28 cellular contexts compared by ENCODE assay signal in genomic region chr4:87382931-87383330, GRCh38. TPM values are rescaled to one million over a fixed set of nuclear protein-coding genes. Genes with fewer than 3 reads are reported as not detected.
DNase-seq lines count a peak whose midpoint lies in the region; ATAC-seq, FAIRE-seq and TF ChIP-seq lines count a peak whose summit lies in the region.
"Had no signal": no experiment of that assay in that cellular context is flagged by ENCODE, and none has a peak within 500 bp of the region (broad histone marks: within the 10 kb centered on the region; RNA-seq: fewer than 3 reads in every experiment).

No MANE protein-coding gene starts in this region.

- H3K9me3 Mint-ChIP-seq in CD14-positive monocyte = peaks cover 0 to 4% (median 0%) of the 10 kb centered on the region in 7 donors
- peaks cover 4% of the 10 kb centered on the region for H3K9me3 Mint-ChIP-seq in CD8-positive, alpha-beta T cell
- peaks cover 11% of the 10 kb centered on the region for H3K9me3 Mint-ChIP-seq in activated naive CD8-positive, alpha-beta T cell treated with anti-CD3 and anti-CD28 coated beads, Interleukin-2, amount 50 U/mL, for 24 hours
- H3K9me3 Mint-ChIP-seq: activated T-helper 2 cell treated with anti-CD3 and anti-CD28 coated beads, Interferon-gamma antibody, Interleukin-2, Interleukin-4, amounts not matched to agents 10 μg/mL and 5 μg/mL and 100 μg/mL, durations not matched to agents 14 hours and 24 hours and 36 hours; T-helper 1 cell treated with Interleukin-12 subunit alpha and Interleukin-12 subunit beta and Interleukin-4 antibody, amounts not matched to agents 30 μg/mL and 1 μg/mL, for 36 hours had no signal

- no peaks in the 10 kb centered on the region for H3K27me3 ChIP-seq in CD8-positive, alpha-beta T cell (ENCODE audit: insufficient read depth, low read length)
- H3K27me3 ChIP-seq in neuron (ENCODE audit: insufficient read depth, low read length) = no peaks in the 10 kb centered on the region
- H3K27me3 ChIP-seq in pancreas = no peaks in the 10 kb centered on the region
- H3K27me3 ChIP-seq: right atrium auricular region, spleen, stomach had no signal

- FAIRE-seq in HTR-8/SVneo (lab: Jason Lieb, UNC) = no peak
- FAIRE-seq in pancreas (lab: Jason Lieb, UNC) = no peak
- FAIRE-seq: islet of Langerhans, TTC549 had no signal

- no peaks in the 10 kb centered on the region for H3K36me3 ChIP-seq in CD8-positive, alpha-beta T cell (ENCODE audit: insufficient read depth, low read length)
- peaks cover 8% of the 10 kb centered on the region for H3K36me3 ChIP-seq in neuron (ENCODE audit: insufficient read depth, low read length)
- peaks cover 0 to 6% (median 0%) of the 10 kb centered on the region in 3 donors for H3K36me3 ChIP-seq in pancreas

- peaks cover 42 to 63% of the 10 kb centered on the region in 2 donors for H3K36me3 Mint-ChIP-seq in CD14-positive monocyte
- H3K36me3 Mint-ChIP-seq in CD8-positive, alpha-beta T cell = peaks cover 55% of the 10 kb centered on the region
- H3K36me3 Mint-ChIP-seq in activated naive CD8-positive, alpha-beta T cell treated with anti-CD3 and anti-CD28 coated beads, Interleukin-2, amount 50 U/mL, for 24 hours (ENCODE audit: low read depth) = peaks cover 17% of the 10 kb centered on the region

- POLR2A ChIA-PET in CD8-positive, alpha-beta T cell (lab: Charles Lee) = interaction anchor here (1.2 to 1.6 kb wide), 2 partner anchors 8 to 39 kb away, joined by 3 to 11 read pairs; partner anchors contain the start of genes HSD17B11 and NUDT9

- ATAC-seq in CD8-positive, alpha-beta T cell = no peak
- ATAC-seq in activated naive CD8-positive, alpha-beta T cell treated with anti-CD3 and anti-CD28 coated beads, Interleukin-2, amount 50 U/mL, for 24 hours = peak; percentile 43
- no peak for ATAC-seq in GM18868 (IDR thresholded peaks at IDR 0.05; ENCODE audit: unreplicated experiment)
- ATAC-seq in pancreas = no peak
- ATAC-seq: Right ventricle myocardium inferior had no signal

- CTCF ChIA-PET in CD8-positive, alpha-beta T cell (lab: Charles Lee) = interaction anchor here (0.9 to 2.0 kb wide), 2 partner anchors 8 to 29 kb away, joined by 3 to 7 read pairs; partner anchors contain the start of gene HSD17B11

- H3K4me3 ChIP-seq in CD8-positive, alpha-beta T cell (ENCODE audit: low read depth, low read length) = no peak overlapping the region
- H3K4me3 ChIP-seq in neuron (ENCODE audit: low read length) (no peak overlapping the region), pancreas (no peak overlapping the region)
- H3K4me3 ChIP-seq: HAP-1, left ventricle myocardium inferior, right atrium auricular region, spleen, stomach had no signal

- intact Hi-C loops in CD14-positive monocyte (cut with micrococcal nuclease) = no loop called here
- intact Hi-C loops in CD8-positive, alpha-beta T cell (cut with DNase I, micrococcal nuclease) = loop anchor here in 1 of 2 experiments (10.0 kb wide), 1 partner anchor 448 kb away; the partner anchor contains the start of gene AFF1
- intact Hi-C loops in pancreas (cut with DNase I) = no loop called here

- peaks cover 39% of the 10 kb centered on the region for H3K4me1 Mint-ChIP-seq in CD14-positive monocyte
- H3K4me1 Mint-ChIP-seq in CD8-positive, alpha-beta T cell (ENCODE audit: low read depth) = peaks cover 50% of the 10 kb centered on the region
- peaks cover 31% of the 10 kb centered on the region for H3K4me1 Mint-ChIP-seq in activated naive CD8-positive, alpha-beta T cell treated with anti-CD3 and anti-CD28 coated beads, Interleukin-2, amount 50 U/mL, for 24 hours

- WGBS in pancreas, 2 donors = 83 to 89% methylated on average over 3 of the region's 3 CpGs

- no peak for DNase-seq in CD14-positive monocyte (ENCODE audit: low spot score)
- DNase-seq in CD8-positive, alpha-beta T cell = no peak
- DNase-seq in activated naive CD8-positive, alpha-beta T cell treated with anti-CD3 and anti-CD28 coated beads, Interleukin-2, amount 50 U/mL, for 24 hours = no peak
- no peak for DNase-seq in HTR-8/SVneo (ENCODE audit: insufficient read length, low spot score)
- DNase-seq in pancreas = no peak
- DNase-seq: activated CD4-positive, alpha-beta T cell treated with anti-CD3 and anti-CD28 coated beads, Interleukin-2, amount 50 U/mL, for 4 hours; cortex of kidney; DMS79; Kasumi-1; left ventricle myocardium inferior; MV-4-11; NCI-H1436 treated with DMSO at 0.1 percent for 48 hours; NCI-H446; NCI-H748 treated with DMSO at 0.1 percent for 48 hours; SK-N-SH; spleen; stimulated activated CD4-positive, alpha-beta T cell treated with anti-CD3 and anti-CD28 coated beads, Interleukin-2, amount 100 ng/mL, for 24 hours; stomach had no signal

- no peak overlapping the region for H3K27ac ChIP-seq in CD8-positive, alpha-beta T cell (ENCODE audit: low read depth, low read length)
- no peak overlapping the region for H3K27ac ChIP-seq in pancreas
- H3K27ac ChIP-seq: left ventricle myocardium inferior, parathyroid adenoma, right atrium auricular region, stomach had no signal

- H3K27me3 Mint-ChIP-seq in CD14-positive monocyte (ENCODE audit: low read depth in 3 of 3) = peaks cover 0 to 2% (median 1%) of the 10 kb centered on the region in 3 donors
- no peaks in the 10 kb centered on the region for H3K27me3 Mint-ChIP-seq in CD8-positive, alpha-beta T cell (ENCODE audit: low read depth)
- no peaks in the 10 kb centered on the region for H3K27me3 Mint-ChIP-seq in activated naive CD8-positive, alpha-beta T cell treated with anti-CD3 and anti-CD28 coated beads, Interleukin-2, amount 50 U/mL, for 24 hours

- peak overlapping the region in 4 of 7 donors; percentile 38 to 87 (median 80) for H3K27ac Mint-ChIP-seq in CD14-positive monocyte
- peak overlapping the region; percentile 71 for H3K27ac Mint-ChIP-seq in CD8-positive, alpha-beta T cell
- no peak overlapping the region for H3K27ac Mint-ChIP-seq in activated naive CD8-positive, alpha-beta T cell treated with anti-CD3 and anti-CD28 coated beads, Interleukin-2, amount 50 U/mL, for 24 hours
- H3K27ac Mint-ChIP-seq: activated T-helper 2 cell treated with anti-CD3 and anti-CD28 coated beads, Interferon-gamma antibody, Interleukin-2, Interleukin-4, amounts not matched to agents 10 μg/mL and 5 μg/mL and 100 μg/mL, durations not matched to agents 14 hours and 24 hours and 36 hours; T-helper 1 cell treated with Interleukin-12 subunit alpha and Interleukin-12 subunit beta and Interleukin-4 antibody, amounts not matched to agents 30 μg/mL and 1 μg/mL, for 36 hours had no signal

- TF ChIP-seq CTCF in CD14-positive monocyte (IDR thresholded peaks at IDR 0.05) (no peak), pancreas (IDR thresholded peaks at IDR 0.05) (no peak)
- TF ChIP-seq CTCF in CD8-positive, alpha-beta T cell (IDR thresholded peaks at IDR 0.05) = no peak

- no peaks in the 10 kb centered on the region for H3K9me3 ChIP-seq in CD8-positive, alpha-beta T cell (ENCODE audit: low read length)
- H3K9me3 ChIP-seq in neuron (ENCODE audit: low read length) = peaks cover 2% of the 10 kb centered on the region
- H3K9me3 ChIP-seq in pancreas = no peaks in the 10 kb centered on the region
- H3K9me3 ChIP-seq: right atrium auricular region, SK-N-SH had no signal

- H3K4me1 ChIP-seq in CD8-positive, alpha-beta T cell (ENCODE audit: insufficient read depth, low read length) = peaks cover 3% of the 10 kb centered on the region
- H3K4me1 ChIP-seq in neuron (ENCODE audit: insufficient read depth, low read length) = peaks cover 18% of the 10 kb centered on the region
- peaks cover 0 to 8% (median 5%) of the 10 kb centered on the region in 3 donors for H3K4me1 ChIP-seq in pancreas
- H3K4me1 ChIP-seq: parathyroid adenoma, right atrium auricular region had no signal

- H3K4me3 Mint-ChIP-seq in CD14-positive monocyte = no peak overlapping the region
- no peak overlapping the region for H3K4me3 Mint-ChIP-seq in CD8-positive, alpha-beta T cell
- H3K4me3 Mint-ChIP-seq in activated naive CD8-positive, alpha-beta T cell treated with anti-CD3 and anti-CD28 coated beads, Interleukin-2, amount 50 U/mL, for 24 hours = no peak overlapping the region
- H3K4me3 Mint-ChIP-seq: T-helper 1 cell treated with Interleukin-12 subunit alpha and Interleukin-12 subunit beta and Interleukin-4 antibody, amounts not matched to agents 30 μg/mL and 1 μg/mL, for 36 hours had no signal

- peak overlapping the region; percentile 48 for H2AFZ ChIP-seq in neuron (ENCODE audit: low read depth, low read length)
- H2AFZ ChIP-seq: parathyroid adenoma had no signal

RNA-seq across cellular contexts. Expression of gene HSD17B11, which starts 8.1 kb away (rescaled TPM):
- 100 to 1,000 TPM; 272 to 330 TPM for polyA plus RNA-seq in CD14-positive monocyte
- total RNA-seq in CD8-positive, alpha-beta T cell = 10 to 100 TPM; 38.8 to 42.4 TPM
- total RNA-seq in pancreas = 10 to 100 TPM; 20.0 to 53.5 (median 34.8) TPM
- 10 to 100 TPM; 31.1 to 43.7 TPM for polyA plus RNA-seq in pancreas

RNA-seq across cellular contexts. Expression of gene NUDT9, which starts 39.4 kb away (rescaled TPM):
- polyA plus RNA-seq in CD14-positive monocyte = 10 to 100 TPM; 12.5 to 14.3 TPM
- total RNA-seq in CD8-positive, alpha-beta T cell = 1 to 10 TPM; 4.9 to 6.4 TPM
- 10 to 100 TPM; 22.1 to 34.0 (median 28.1) TPM for total RNA-seq in pancreas
- polyA plus RNA-seq in pancreas = 10 to 100 TPM; 45.4 to 64.4 TPM
